24 cellular contexts compared by ENCODE assay signal in genomic region chr2:120787512-120788348, GRCh38. TPM values are rescaled to one million over a fixed set of nuclear protein-coding genes. Genes with fewer than 3 reads are reported as not detected.
DNase-seq lines count a peak whose midpoint lies in the region; TF ChIP-seq lines count a peak whose summit lies in the region.
"Had no signal": no experiment of that assay in that cellular context is flagged by ENCODE, and none has a peak within 500 bp of the region (broad histone marks: within the 10 kb centered on the region; RNA-seq: fewer than 3 reads in every experiment).

No MANE protein-coding gene starts in this region.

- H3K4me2 ChIP-seq in smooth muscle cell, result peak overlapping the region; percentile 32

- H3K27me3 ChIP-seq in HUES64 (ENCODE audit: insufficient read depth, low read length), result no peaks in the 10 kb centered on the region
- H3K27me3 ChIP-seq in smooth muscle cell (ENCODE audit: low read depth), result no peaks in the 10 kb centered on the region
- H3K27me3 ChIP-seq: breast epithelium, gastrocnemius medialis, ovary, SJSA1 had no signal

- H3K4me3 ChIP-seq in HUES64 (ENCODE audit: low read length) (no peak overlapping the region), mesodermal cell (ENCODE audit: extremely low read depth, insufficient read depth, low read length, poor library complexity, severe bottlenecking) (no peak overlapping the region), smooth muscle cell (no peak overlapping the region)
- H3K4me3 ChIP-seq: breast epithelium, gastrocnemius medialis, ovary, SJSA1, thoracic aorta had no signal

- DNase-seq in chondrocyte (ENCODE audit: low spot score) (no peak), smooth muscle cell (lab: John Stamatoyannopoulos, UW; ENCODE audit: unreplicated experiment) (no peak), erythroblast (lab: John Stamatoyannopoulos, UW) (no peak), Ammon's horn (ENCODE audit: low spot score) (no peak)
- no peak for DNase-seq in activated CD4-positive, CD25-positive, alpha-beta regulatory T cell (lab: John Stamatoyannopoulos, UW)
- DNase-seq: activated CD4-positive, alpha-beta T cell treated with anti-CD3 and anti-CD28 coated beads for 48 hours; activated naive CD4-positive, alpha-beta T cell treated with anti-CD3 and anti-CD28 coated beads, Interleukin-2, amount 10 ng/mL, durations not matched to agents 7 days and 5 days; amniotic stem cell; CD4-positive, CD25-positive, alpha-beta regulatory T cell; cortex of kidney; gastrocnemius medialis; NCI-H1694 treated with DMSO at 0.1 percent for 48 hours; NCI-H2171; NCI-H524; ovary; stimulated activated naive CD8-positive, alpha-beta T cell treated with anti-CD3 and anti-CD28 coated beads, Interleukin-15, Interleukin-2, amounts not matched to agents 100 U/mL and 50 U/mL, for 24 hours; T-helper 1 cell had no signal

- no peak overlapping the region for H3K4me3 Mint-ChIP-seq in chondrocyte (ENCODE audit: unreplicated experiment)
- H3K4me3 Mint-ChIP-seq: activated naive CD4-positive, alpha-beta T cell treated with anti-CD3 and anti-CD28 coated beads, Interleukin-2, amount 10 ng/mL, durations not matched to agents 7 days and 5 days; activated T-helper 1 cell treated with anti-CD3 and anti-CD28 coated beads, Interleukin-12 subunit alpha, Interleukin-12 subunit beta, Interleukin-2, Interleukin-4 antibody, amounts not matched to agents 30 ng/mL and 10 ng/mL and 1 ng/mL, durations not matched to agents 14 hours and 24 hours and 36 hours; CD4-positive, CD25-positive, alpha-beta regulatory T cell had no signal

- 78% methylated on average over 14 of the region's 14 CpGs for WGBS in HUES64
- WGBS in mesodermal cell (ENCODE audit: insufficient coverage in 2 of 2), 2 experiments, result 78 to 80% methylated on average over 13 of the region's 14 CpGs
- WGBS in smooth muscle cell (ENCODE audit: low lambda C conversion rate), result 42% methylated on average over 14 of the region's 14 CpGs

- peaks cover 99% of the 10 kb centered on the region for H4K20me1 ChIP-seq in smooth muscle cell (ENCODE audit: low read depth)

- TF ChIP-seq CTCF in chondrocyte (IDR thresholded peaks at IDR 0.05) (no peak), smooth muscle cell (IDR thresholded peaks at IDR 0.05; ENCODE audit: borderline replicate concordance, insufficient read depth, poor library complexity, severe bottlenecking) (no peak)

- H3K4me1 ChIP-seq in HUES64 (ENCODE audit: insufficient read depth, low read length) (peaks cover 71% of the 10 kb centered on the region), mesodermal cell (ENCODE audit: control insufficient read depth, insufficient read depth, low read length, poor library complexity, severe bottlenecking) (peaks cover 62% of the 10 kb centered on the region), smooth muscle cell (ENCODE audit: low read depth) (peaks cover 35% of the 10 kb centered on the region)
- H3K4me1 ChIP-seq: breast epithelium had no signal

- H3K9ac ChIP-seq in HUES64 (ENCODE audit: low read depth, low read length) (no peak overlapping the region), smooth muscle cell (ENCODE audit: low read depth) (no peak overlapping the region)

- H2AFZ ChIP-seq in smooth muscle cell (ENCODE audit: low read depth), result no peak overlapping the region

- H3K36me3 Mint-ChIP-seq in chondrocyte (ENCODE audit: low read depth), result peaks cover 1% of the 10 kb centered on the region
- H3K36me3 Mint-ChIP-seq: activated naive CD4-positive, alpha-beta T cell treated with anti-CD3 and anti-CD28 coated beads, Interleukin-2, amount 10 ng/mL, durations not matched to agents 7 days and 5 days; CD4-positive, CD25-positive, alpha-beta regulatory T cell had no signal

- H3K4me1 Mint-ChIP-seq in chondrocyte (ENCODE audit: low read depth), result peaks cover 41% of the 10 kb centered on the region

- H3K9me3 ChIP-seq in HUES64 (ENCODE audit: insufficient read depth, low read depth, low read length) (no peaks in the 10 kb centered on the region), mesodermal cell (ENCODE audit: control insufficient read depth, low read length) (no peaks in the 10 kb centered on the region), smooth muscle cell (replicated peaks; ENCODE audit: low read depth) (no peaks in the 10 kb centered on the region)
- H3K9me3 ChIP-seq: breast epithelium, gastrocnemius medialis, ovary, thoracic aorta had no signal

- H3K79me2 ChIP-seq in smooth muscle cell (ENCODE audit: low read depth), result peaks cover 54% of the 10 kb centered on the region

- peak overlapping the region; percentile 37 for H3K27ac ChIP-seq in HUES64 (ENCODE audit: low read depth, low read length)
- H3K27ac ChIP-seq in mesodermal cell (ENCODE audit: low read depth, low read length, severe bottlenecking), result peak overlapping the region; percentile 60
- H3K27ac ChIP-seq in smooth muscle cell (ENCODE audit: low read depth), result peak overlapping the region; percentile 43
- H3K27ac ChIP-seq: breast epithelium, gastrocnemius medialis, ovary, SJSA1, thoracic aorta had no signal

- no peaks in the 10 kb centered on the region for H3K27me3 Mint-ChIP-seq in chondrocyte (ENCODE audit: low read depth)
- H3K27me3 Mint-ChIP-seq: CD4-positive, CD25-positive, alpha-beta regulatory T cell had no signal

- no peak for TF ChIP-seq POLR2A in erythroblast (IDR thresholded peaks at IDR 0.05; ENCODE audit: low read length)

- H3K9me3 Mint-ChIP-seq in chondrocyte (ENCODE audit: low read depth), result no peaks in the 10 kb centered on the region
- H3K9me3 Mint-ChIP-seq: activated naive CD4-positive, alpha-beta T cell treated with anti-CD3 and anti-CD28 coated beads, Interleukin-2, amount 10 ng/mL, durations not matched to agents 7 days and 5 days; activated T-helper 1 cell treated with anti-CD3 and anti-CD28 coated beads, Interleukin-12 subunit alpha, Interleukin-12 subunit beta, Interleukin-2, Interleukin-4 antibody, amounts not matched to agents 30 ng/mL and 10 ng/mL and 1 ng/mL, durations not matched to agents 14 hours and 24 hours and 36 hours had no signal

- H3K36me3 ChIP-seq in HUES64 (ENCODE audit: insufficient read depth, low read length), result no peaks in the 10 kb centered on the region
- H3K36me3 ChIP-seq in mesodermal cell (ENCODE audit: control insufficient read depth, insufficient read depth, low read length), result peaks cover 19% of the 10 kb centered on the region
- H3K36me3 ChIP-seq in smooth muscle cell (ENCODE audit: low read depth), result no peaks in the 10 kb centered on the region
- H3K36me3 ChIP-seq: breast epithelium, gastrocnemius medialis, ovary, thoracic aorta had no signal

- H3K27ac Mint-ChIP-seq in chondrocyte (ENCODE audit: unreplicated experiment), result peak overlapping the region; percentile 69
- H3K27ac Mint-ChIP-seq: activated naive CD4-positive, alpha-beta T cell treated with anti-CD3 and anti-CD28 coated beads, Interleukin-2, amount 10 ng/mL, durations not matched to agents 7 days and 5 days; activated T-helper 1 cell treated with anti-CD3 and anti-CD28 coated beads, Interleukin-12 subunit alpha, Interleukin-12 subunit beta, Interleukin-2, Interleukin-4 antibody, amounts not matched to agents 30 ng/mL and 10 ng/mL and 1 ng/mL, durations not matched to agents 14 hours and 24 hours and 36 hours; CD4-positive, CD25-positive, alpha-beta regulatory T cell had no signal

- H3F3A ChIP-seq in smooth muscle cell (ENCODE audit: low read depth), result peaks cover 8% of the 10 kb centered on the region

RNA-seq across cellular contexts. Expression of gene GLI2, which starts 52.1 kb away (rescaled TPM):
- polyA plus RNA-seq in HUES64 (2013, experiment 1 of 2), result 21.8 TPM
- polyA plus RNA-seq in HUES64 (2013, experiment 2 of 2), result 22.5 TPM
- total RNA-seq in chondrocyte, result 31.1 to 37.0 TPM (median 36.0 TPM) in 3 replicates
- polyA plus RNA-seq in mesodermal cell (2013, experiment 1 of 2), result 20.8 TPM
- polyA plus RNA-seq in mesodermal cell (2013, experiment 2 of 2), result 16.2 TPM
- total RNA-seq in smooth muscle cell, result 10.4 and 10.6 TPM in 2 replicates
- 9.4 and 10.4 TPM in 2 replicates for polyA plus RNA-seq in smooth muscle cell
- total RNA-seq: CD4-positive, CD25-positive, alpha-beta regulatory T cell; lung microvascular endothelial cell had no signal
- polyA plus RNA-seq: CD4-positive, CD25-positive, alpha-beta regulatory T cell had no signal
